In genomic region chr1:206030714-206031113, GRCh38 we compare ENCODE assay signal across 8 cellular contexts. TPM values are rescaled to one million over a fixed set of nuclear protein-coding genes. Genes with fewer than 3 reads are reported as not detected.
DNase-seq lines count a peak whose midpoint lies in the region; ATAC-seq and TF ChIP-seq lines count a peak whose summit lies in the region.

No MANE protein-coding gene starts in this region.

- no peaks in the 10 kb centered on the region for H3K4me1 ChIP-seq in prostate gland (replicated peaks)

- intact Hi-C loops in Right ventricle myocardium superior (cut with DNase I) = no loop called here
- intact Hi-C loops in prostate gland (cut with DNase I) = loop anchor here (2.0 kb wide), 1 partner anchor 76 kb away; no protein-coding TSS in a partner anchor

- H3K36me3 ChIP-seq in H7 (replicated peaks; ENCODE audit: control insufficient read depth, insufficient read depth, low read length) (no peaks in the 10 kb centered on the region), prostate gland (no peaks in the 10 kb centered on the region)

- TF ChIP-seq CTCF in prostate gland (IDR thresholded peaks at IDR 0.05) = peak; percentile 16 to 85 (median 74)

- peak; percentile 86 to 94 for ATAC-seq in activated naive CD4-positive, alpha-beta T cell treated with anti-CD3 and anti-CD28 coated beads, Interleukin-2, amount 50 U/mL, for 72 hours
- ATAC-seq in Right ventricle myocardium superior (ENCODE audit: poor library complexity) (peak; percentile 89), GM21526 (IDR thresholded peaks at IDR 0.05; ENCODE audit: low FRiP score, unreplicated experiment) (no peak)

- 6% methylated on average over 4 of the region's 4 CpGs for WGBS in prostate gland

- no peaks in the 10 kb centered on the region for H3K36me3 Mint-ChIP-seq in activated naive CD4-positive, alpha-beta T cell treated with anti-CD3 and anti-CD28 coated beads, Interleukin-2, amount 50 U/mL, for 72 hours

- no peaks in the 10 kb centered on the region for H3K9me3 ChIP-seq in prostate gland

- no peaks in the 10 kb centered on the region; the same call in 1 of the 2 replicates for H3K27me3 ChIP-seq in H7 (ENCODE audit: control insufficient read depth, insufficient read depth, low read length)
- peaks cover 4% of the 10 kb centered on the region for H3K27me3 ChIP-seq in prostate gland (replicated peaks; ENCODE audit: insufficient read depth)

- in situ Hi-C loops in SK-MEL-5 (cut with HindIII; ENCODE audit: low pct_unique_long_range_greater_than_20kb, low sequenced_read_pairs) = no loop called here

- no peak overlapping the region for H3K27ac Mint-ChIP-seq in activated naive CD4-positive, alpha-beta T cell treated with anti-CD3 and anti-CD28 coated beads, Interleukin-2, amount 50 U/mL, for 72 hours

- no peak overlapping the region for H3K27ac ChIP-seq in prostate gland

- no peaks in the 10 kb centered on the region for H3K9me3 Mint-ChIP-seq in activated naive CD4-positive, alpha-beta T cell treated with anti-CD3 and anti-CD28 coated beads, Interleukin-2, amount 50 U/mL, for 72 hours

- DNase-seq in DMS53 treated with DMSO at 0.1 percent for 48 hours (lab: John Stamatoyannopoulos, UW; ENCODE audit: unreplicated experiment) (peak; percentile 94), H7 (peak; percentile 40), NCI-H1092 treated with DMSO at 0.1 percent for 48 hours (lab: John Stamatoyannopoulos, UW) (peak; percentile 77), SK-MEL-5 (ENCODE audit: low read depth, low spot score) (peak; percentile 84), Right ventricle myocardium superior (peak; percentile 58), prostate gland (ENCODE audit: low spot score) (peak; percentile 81)
- peak in 1 of 2 donors; percentile 66 for DNase-seq in activated naive CD4-positive, alpha-beta T cell treated with anti-CD3 and anti-CD28 coated beads, Interleukin-2, amount 50 U/mL, for 72 hours (ENCODE audit: low spot score in 2 of 2)

- no peak for TF ChIP-seq POLR2A in prostate gland (IDR thresholded peaks at IDR 0.05)

- H3K4me3 ChIP-seq in H7 (ENCODE audit: insufficient read depth, low read depth, low read length) (no peak overlapping the region), prostate gland (no peak overlapping the region)

RNA-seq across cellular contexts. Expression of gene CTSE, which starts 7.0 kb away (rescaled TPM):
- total RNA-seq in H7 (2014; rRNA removed; shearing (Covaris generic)) = not detected in 2 replicates
- total RNA-seq in SK-MEL-5 (2014; rRNA removed; shearing (Covaris generic)) = 0.19 TPM in 1 of 2 replicates, not detected in the other
- polyA plus RNA-seq in SK-MEL-5 (2015; cell fraction: cytosol; rRNA removed) = 0.18 and 0.32 TPM in 2 replicates
- polyA plus RNA-seq in SK-MEL-5 (2015; cell fraction: nucleus; rRNA removed) = not detected in 2 replicates
- not detected for total RNA-seq in activated naive CD4-positive, alpha-beta T cell treated with anti-CD3 and anti-CD28 coated beads, Interleukin-2, amount 50 U/mL, for 72 hours
- total RNA-seq in Right ventricle myocardium superior (not detected), prostate gland (not detected)

RNA-seq across cellular contexts. Expression of gene RHEX, which starts 22.3 kb away (rescaled TPM):
- total RNA-seq in H7 (2014; rRNA removed; shearing (Covaris generic)) = not detected in 2 replicates
- total RNA-seq in SK-MEL-5 (2014; rRNA removed; shearing (Covaris generic)) = not detected in 2 replicates
- polyA plus RNA-seq in SK-MEL-5 (2015; cell fraction: cytosol; rRNA removed) = not detected in 2 replicates
- not detected in 2 replicates for polyA plus RNA-seq in SK-MEL-5 (2015; cell fraction: nucleus; rRNA removed)
- not detected for total RNA-seq in activated naive CD4-positive, alpha-beta T cell treated with anti-CD3 and anti-CD28 coated beads, Interleukin-2, amount 50 U/mL, for 72 hours
- total RNA-seq in Right ventricle myocardium superior (0.86 TPM), prostate gland (1 to 10 TPM in 1 of 2 donors, not detected in 1; 3.9 TPM)

RNA-seq across cellular contexts. Expression of gene RAB7B, which starts 27.5 kb away (rescaled TPM):
- total RNA-seq in H7 (2014; rRNA removed; shearing (Covaris generic)) = not detected in 2 replicates
- total RNA-seq in SK-MEL-5 (2014; rRNA removed; shearing (Covaris generic)) = 2.6 and 3.4 TPM in 2 replicates
- polyA plus RNA-seq in SK-MEL-5 (2015; cell fraction: cytosol; rRNA removed) = 4.0 and 8.9 TPM in 2 replicates
- 2.1 and 4.6 TPM in 2 replicates for polyA plus RNA-seq in SK-MEL-5 (2015; cell fraction: nucleus; rRNA removed)
- not detected for total RNA-seq in activated naive CD4-positive, alpha-beta T cell treated with anti-CD3 and anti-CD28 coated beads, Interleukin-2, amount 50 U/mL, for 72 hours
- total RNA-seq in Right ventricle myocardium superior = 1.2 TPM
- 10 to 100 TPM; 16.1 to 17.5 TPM for total RNA-seq in prostate gland
